ENCODE assay signal across 12 cellular contexts in genomic region chr11:134951305-134951700, GRCh38.
DNase-seq lines count a peak whose midpoint lies in the region; ATAC-seq and TF ChIP-seq lines count a peak whose summit lies in the region.
"Had no signal": no experiment of that assay in that cellular context is flagged by ENCODE, and none has a peak within 500 bp of the region (broad histone marks: within the 10 kb centered on the region; RNA-seq: fewer than 3 reads in every experiment).

No MANE protein-coding gene starts in this region.

- H3K36me3 ChIP-seq in Panc1 (ENCODE audit: control insufficient read depth, insufficient read depth, low read length): no peaks in the 10 kb centered on the region
- H3K36me3 ChIP-seq in esophagus muscularis mucosa: no peaks in the 10 kb centered on the region
- H3K36me3 ChIP-seq: BLaER1 treated with 17β-estradiol and CSF1 and Interleukin-3, amounts not matched to agents 10 nM and 100 nM had no signal

- 35% methylated on average over 6 of the region's 6 CpGs for WGBS in esophagus muscularis mucosa

- peaks cover 18% of the 10 kb centered on the region for H3K27me3 Mint-ChIP-seq in nephron progenitor cell (ENCODE audit: low read depth, poor library complexity)

- H3K4me3 ChIP-seq in Panc1 (ENCODE audit: low read depth in 2 of 2, low read length in 2 of 2) (no peak overlapping the region), esophagus muscularis mucosa (no peak overlapping the region)
- H3K4me3 ChIP-seq: BLaER1 treated with 17β-estradiol and CSF1 and Interleukin-3, amounts not matched to agents 10 nM and 100 nM; GM12878 had no signal

- H3K4me1 Mint-ChIP-seq in nephron progenitor cell: peaks cover 68% of the 10 kb centered on the region
- H3K4me1 Mint-ChIP-seq: stimulated activated naive B cell treated with anti-CD40 and anti-IgM and Interleukin-4, amounts not matched to agents 10 μg/mL and 1 μg/mL and 100 μg/mL, for 72 hours had no signal

- TF ChIP-seq POLR2A in esophagus muscularis mucosa (IDR thresholded peaks at IDR 0.05; ENCODE audit: low read depth) (no peak), GM18505 (IDR thresholded peaks at IDR 0.05; ENCODE audit: borderline replicate concordance, extremely low read depth, insufficient read depth, insufficient read length) (no peak)

- H3K27me3 ChIP-seq in Panc1 (ENCODE audit: control insufficient read depth, insufficient read depth, low read length) (no peaks in the 10 kb centered on the region), esophagus muscularis mucosa (peaks cover 0 to 24% (median 0%) of the 10 kb centered on the region in 4 donors)
- H3K27me3 ChIP-seq: BLaER1 treated with 17β-estradiol and CSF1 and Interleukin-3, amounts not matched to agents 10 nM and 100 nM had no signal

- TF ChIP-seq EP300 in esophagus muscularis mucosa (IDR thresholded peaks at IDR 0.05): no peak

- H3K36me3 Mint-ChIP-seq in nephron progenitor cell (ENCODE audit: low read depth): no peaks in the 10 kb centered on the region
- H3K36me3 Mint-ChIP-seq: stimulated activated naive B cell treated with anti-CD40 and anti-IgM and Interleukin-4, amounts not matched to agents 10 μg/mL and 1 μg/mL and 100 μg/mL, for 72 hours had no signal

- DNase-seq in AG08396 (ENCODE audit: low spot score) (peak; percentile 82), Panc1 (ENCODE audit: low read depth, low spot score) (no peak), esophagus muscularis mucosa (ENCODE audit: extremely low spot score) (peak; percentile 78), nephron progenitor cell (no peak)
- no peak for DNase-seq in activated CD4-positive, CD25-positive, alpha-beta regulatory T cell (lab: John Stamatoyannopoulos, UW)
- DNase-seq in activated naive CD4-positive, alpha-beta T cell (lab: John Stamatoyannopoulos, UW): no peak
- DNase-seq: NCI-H1694 treated with DMSO at 0.1 percent for 48 hours; stimulated activated naive B cell treated with anti-CD40 and anti-IgM and Interleukin-4, amounts not matched to agents 10 μg/mL and 1 μg/mL and 100 μg/mL, for 72 hours had no signal

- CTCF ChIA-PET in Panc1 (lab: Charles Lee): no interaction called here

- peak; percentile 55 for ATAC-seq in Panc1
- ATAC-seq in GM21526 (IDR thresholded peaks at IDR 0.05; ENCODE audit: low FRiP score, unreplicated experiment): no peak
- no peak for ATAC-seq in GM18505 (IDR thresholded peaks at IDR 0.05; ENCODE audit: unreplicated experiment)
- ATAC-seq: GM12878; stimulated activated naive B cell treated with anti-CD40 and anti-IgM and Interleukin-4, amounts not matched to agents 10 μg/mL and 1 μg/mL and 100 μg/mL, for 72 hours had no signal

- intact Hi-C loops in Panc1 (cut with micrococcal nuclease; ENCODE audit: unreplicated experiment) (no loop called here), esophagus muscularis mucosa (cut with DNase I) (no loop called here)

- H3K27ac Mint-ChIP-seq in nephron progenitor cell: peak overlapping the region; percentile 55
- H3K27ac Mint-ChIP-seq: stimulated activated naive B cell treated with anti-CD40 and anti-IgM and Interleukin-4, amounts not matched to agents 10 μg/mL and 1 μg/mL and 100 μg/mL, for 72 hours had no signal

- no TSS peak for BruUV-seq in Panc1 (replicated peaks; lab: Mats Ljungman, UMichigan)

- peak overlapping the region; percentile 84 for H3K27ac ChIP-seq in Panc1 (ENCODE audit: low read length)
- H3K27ac ChIP-seq in esophagus muscularis mucosa (replicated peaks in 1 of 4): no peak overlapping the region
- H3K27ac ChIP-seq: BLaER1 treated with 17β-estradiol and CSF1 and Interleukin-3, amounts not matched to agents 10 nM and 100 nM had no signal

- in situ Hi-C loops in Panc1 (cut with HindIII; ENCODE audit: low pct_unique_long_range_greater_than_20kb, low sequenced_read_pairs): no loop called here

- peak overlapping the region; percentile 63 for H3K4me3 Mint-ChIP-seq in nephron progenitor cell
- H3K4me3 Mint-ChIP-seq: stimulated activated naive B cell treated with anti-CD40 and anti-IgM and Interleukin-4, amounts not matched to agents 10 μg/mL and 1 μg/mL and 100 μg/mL, for 72 hours had no signal

- no peaks in the 10 kb centered on the region for H3K9me3 Mint-ChIP-seq in nephron progenitor cell

- TF ChIP-seq CTCF in Panc1 (IDR thresholded peaks at IDR 0.05): no peak
- no peak for TF ChIP-seq CTCF in esophagus muscularis mucosa (IDR thresholded peaks at IDR 0.05)
- TF ChIP-seq CTCF in nephron progenitor cell (IDR thresholded peaks at IDR 0.05): no peak

- H3K9me3 ChIP-seq in Panc1 (ENCODE audit: control insufficient read depth, insufficient read depth, low read depth, low read length) (no peaks in the 10 kb centered on the region), esophagus muscularis mucosa (no peaks in the 10 kb centered on the region)
- H3K9me3 ChIP-seq: BLaER1 treated with 17β-estradiol and CSF1 and Interleukin-3, amounts not matched to agents 10 nM and 100 nM had no signal

- peaks cover 23% of the 10 kb centered on the region for H3K4me1 ChIP-seq in Panc1 (ENCODE audit: control insufficient read depth, insufficient read depth, low read length)
- H3K4me1 ChIP-seq in esophagus muscularis mucosa: peaks cover 0 to 9% (median 1%) of the 10 kb centered on the region in 4 donors
- H3K4me1 ChIP-seq: BLaER1 treated with 17β-estradiol and CSF1 and Interleukin-3, amounts not matched to agents 10 nM and 100 nM had no signal

- POLR2A ChIA-PET in Panc1 (lab: Charles Lee): no interaction called here

Comparison
In these comparisons a context has a peak if more than half of its experiments do, and no peak if none do; other contexts are left out.
1. DNase-seq: peak in AG08396 (single experiment) and esophagus muscularis mucosa (single experiment); none in Panc1 (single experiment), nephron progenitor cell (single experiment), activated CD4-positive, CD25-positive, alpha-beta regulatory T cell (0 of 4) and activated naive CD4-positive, alpha-beta T cell (0 of 4).